2 cellular contexts compared by ENCODE assay signal in genomic region chr6:35165630-35166071, GRCh38.
A peak's percentile ranks its signal among the peaks of the same experiment; 100 is the strongest.
TF ChIP-seq lines count a peak whose summit lies in the region.

No MANE protein-coding gene starts in this region.

TF ChIP-seq in GM12878, 131 proteins besides CTCF, POLR2A, EP300 and RAD21:
- TF ChIP-seq SPI1 (IDR thresholded peaks at IDR 0.05; ENCODE audit: borderline replicate concordance, insufficient read depth, low read depth, low read length) (0 out of 2 replicates have a peak, but pooled peaks have one; percentile 3), YBX1 (IDR thresholded peaks at IDR 0.05) (no peak), CREB1 (IDR thresholded peaks at IDR 0.05; ENCODE audit: low read depth) (peak; percentile 80), TAF1 (IDR thresholded peaks at IDR 0.05; ENCODE audit: borderline replicate concordance, low read depth, low read length) (no peak), CREM (IDR thresholded peaks at IDR 0.05; ENCODE audit: low read depth) (peak; percentile 27; the same call in 1 of the 2 replicates), MEF2A (IDR thresholded peaks at IDR 0.05; ENCODE audit: insufficient read depth, low read depth, low read length) (0 out of 2 replicates have a peak, but pooled peaks have one; percentile 9)
- TF ChIP-seq, protein P1, sequence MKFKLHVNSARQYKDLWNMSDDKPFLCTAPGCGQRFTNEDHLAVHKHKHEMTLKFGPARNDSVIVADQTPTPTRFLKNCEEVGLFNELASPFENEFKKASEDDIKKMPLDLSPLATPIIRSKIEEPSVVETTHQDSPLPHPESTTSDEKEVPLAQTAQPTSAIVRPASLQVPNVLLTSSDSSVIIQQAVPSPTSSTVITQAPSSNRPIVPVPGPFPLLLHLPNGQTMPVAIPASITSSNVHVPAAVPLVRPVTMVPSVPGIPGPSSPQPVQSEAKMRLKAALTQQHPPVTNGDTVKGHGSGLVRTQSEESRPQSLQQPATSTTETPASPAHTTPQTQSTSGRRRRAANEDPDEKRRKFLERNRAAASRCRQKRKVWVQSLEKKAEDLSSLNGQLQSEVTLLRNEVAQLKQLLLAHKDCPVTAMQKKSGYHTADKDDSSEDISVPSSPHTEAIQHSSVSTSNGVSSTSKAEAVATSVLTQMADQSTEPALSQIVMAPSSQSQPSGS (IDR thresholded peaks at IDR 0.05; ENCODE audit: low read length) = 0 out of 2 replicates have a peak, but pooled peaks have one; percentile 28

TF ChIP-seq in HepG2, 621 proteins besides CTCF, POLR2A, EP300 and RAD21 (continues in another document):
- TF ChIP-seq CCDC6 (CRISPR knock-in tag; IDR thresholded peaks at IDR 0.05) (no peak), ZSCAN5A (CRISPR knock-in tag; IDR thresholded peaks at IDR 0.05; ENCODE audit: borderline replicate concordance) (no peak), ZHX1 (CRISPR knock-in tag; IDR thresholded peaks at IDR 0.05; ENCODE audit: low read depth) (no peak), RFXANK (CRISPR knock-in tag; IDR thresholded peaks at IDR 0.05) (no peak), DNMT3B (CRISPR knock-in tag; conservative IDR thresholded peaks at IDR 0.05) (no peak), ZNF724P (CRISPR knock-in tag; IDR thresholded peaks at IDR 0.05; ENCODE audit: borderline replicate concordance) (no peak), CHCHD3 (CRISPR knock-in tag; IDR thresholded peaks at IDR 0.05) (no peak), AHR (CRISPR knock-in tag; IDR thresholded peaks at IDR 0.05) (no peak), ZNF160 (CRISPR knock-in tag; IDR thresholded peaks at IDR 0.05) (no peak), ZEB1 (IDR thresholded peaks at IDR 0.05; ENCODE audit: insufficient replicate concordance, low read depth) (peak; percentile 34), SMAD3 (CRISPR knock-in tag; IDR thresholded peaks at IDR 0.05) (no peak), ZNF253 (CRISPR knock-in tag; IDR thresholded peaks at IDR 0.05; ENCODE audit: borderline replicate concordance) (no peak), HOXA3 (CRISPR knock-in tag; IDR thresholded peaks at IDR 0.05) (peak; percentile 65; the same call in 1 of the 2 replicates), ZBTB21 (CRISPR knock-in tag; IDR thresholded peaks at IDR 0.05) (peak; percentile 71; the same call in 1 of the 2 replicates), AHDC1 (CRISPR knock-in tag; IDR thresholded peaks at IDR 0.05; ENCODE audit: borderline replicate concordance) (peak; percentile 54; the same call in 1 of the 2 replicates), ZNF276 (CRISPR knock-in tag; IDR thresholded peaks at IDR 0.05; ENCODE audit: low read depth) (no peak), CCAR2 (optimal IDR thresholded peaks at IDR 0.05; ENCODE audit: low read depth, low read length) (no peak), PAF1 (CRISPR knock-in tag; IDR thresholded peaks at IDR 0.05) (no peak)
- TF ChIP-seq, protein P2, sequence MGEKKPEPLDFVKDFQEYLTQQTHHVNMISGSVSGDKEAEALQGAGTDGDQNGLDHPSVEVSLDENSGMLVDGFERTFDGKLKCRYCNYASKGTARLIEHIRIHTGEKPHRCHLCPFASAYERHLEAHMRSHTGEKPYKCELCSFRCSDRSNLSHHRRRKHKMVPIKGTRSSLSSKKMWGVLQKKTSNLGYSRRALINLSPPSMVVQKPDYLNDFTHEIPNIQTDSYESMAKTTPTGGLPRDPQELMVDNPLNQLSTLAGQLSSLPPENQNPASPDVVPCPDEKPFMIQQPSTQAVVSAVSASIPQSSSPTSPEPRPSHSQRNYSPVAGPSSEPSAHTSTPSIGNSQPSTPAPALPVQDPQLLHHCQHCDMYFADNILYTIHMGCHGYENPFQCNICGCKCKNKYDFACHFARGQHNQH (CRISPR knock-in tag; IDR thresholded peaks at IDR 0.05) = 0 out of 2 replicates have a peak, but pooled peaks have one; percentile 29
- TF ChIP-seq, protein P3, sequence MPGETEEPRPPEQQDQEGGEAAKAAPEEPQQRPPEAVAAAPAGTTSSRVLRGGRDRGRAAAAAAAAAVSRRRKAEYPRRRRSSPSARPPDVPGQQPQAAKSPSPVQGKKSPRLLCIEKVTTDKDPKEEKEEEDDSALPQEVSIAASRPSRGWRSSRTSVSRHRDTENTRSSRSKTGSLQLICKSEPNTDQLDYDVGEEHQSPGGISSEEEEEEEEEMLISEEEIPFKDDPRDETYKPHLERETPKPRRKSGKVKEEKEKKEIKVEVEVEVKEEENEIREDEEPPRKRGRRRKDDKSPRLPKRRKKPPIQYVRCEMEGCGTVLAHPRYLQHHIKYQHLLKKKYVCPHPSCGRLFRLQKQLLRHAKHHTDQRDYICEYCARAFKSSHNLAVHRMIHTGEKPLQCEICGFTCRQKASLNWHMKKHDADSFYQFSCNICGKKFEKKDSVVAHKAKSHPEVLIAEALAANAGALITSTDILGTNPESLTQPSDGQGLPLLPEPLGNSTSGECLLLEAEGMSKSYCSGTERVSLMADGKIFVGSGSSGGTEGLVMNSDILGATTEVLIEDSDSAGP (CRISPR knock-in tag; IDR thresholded peaks at IDR 0.05; ENCODE audit: borderline replicate concordance) = no peak
- TF ChIP-seq, protein P4, sequence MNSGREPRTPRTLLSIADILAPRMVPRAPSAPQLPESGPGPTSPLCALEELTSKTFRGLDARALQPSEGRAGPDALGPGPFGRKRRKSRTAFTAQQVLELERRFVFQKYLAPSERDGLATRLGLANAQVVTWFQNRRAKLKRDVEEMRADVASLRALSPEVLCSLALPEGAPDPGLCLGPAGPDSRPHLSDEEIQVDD (CRISPR knock-in tag; IDR thresholded peaks at IDR 0.05; ENCODE audit: borderline replicate concordance) = no peak
- TF ChIP-seq, protein P5, sequence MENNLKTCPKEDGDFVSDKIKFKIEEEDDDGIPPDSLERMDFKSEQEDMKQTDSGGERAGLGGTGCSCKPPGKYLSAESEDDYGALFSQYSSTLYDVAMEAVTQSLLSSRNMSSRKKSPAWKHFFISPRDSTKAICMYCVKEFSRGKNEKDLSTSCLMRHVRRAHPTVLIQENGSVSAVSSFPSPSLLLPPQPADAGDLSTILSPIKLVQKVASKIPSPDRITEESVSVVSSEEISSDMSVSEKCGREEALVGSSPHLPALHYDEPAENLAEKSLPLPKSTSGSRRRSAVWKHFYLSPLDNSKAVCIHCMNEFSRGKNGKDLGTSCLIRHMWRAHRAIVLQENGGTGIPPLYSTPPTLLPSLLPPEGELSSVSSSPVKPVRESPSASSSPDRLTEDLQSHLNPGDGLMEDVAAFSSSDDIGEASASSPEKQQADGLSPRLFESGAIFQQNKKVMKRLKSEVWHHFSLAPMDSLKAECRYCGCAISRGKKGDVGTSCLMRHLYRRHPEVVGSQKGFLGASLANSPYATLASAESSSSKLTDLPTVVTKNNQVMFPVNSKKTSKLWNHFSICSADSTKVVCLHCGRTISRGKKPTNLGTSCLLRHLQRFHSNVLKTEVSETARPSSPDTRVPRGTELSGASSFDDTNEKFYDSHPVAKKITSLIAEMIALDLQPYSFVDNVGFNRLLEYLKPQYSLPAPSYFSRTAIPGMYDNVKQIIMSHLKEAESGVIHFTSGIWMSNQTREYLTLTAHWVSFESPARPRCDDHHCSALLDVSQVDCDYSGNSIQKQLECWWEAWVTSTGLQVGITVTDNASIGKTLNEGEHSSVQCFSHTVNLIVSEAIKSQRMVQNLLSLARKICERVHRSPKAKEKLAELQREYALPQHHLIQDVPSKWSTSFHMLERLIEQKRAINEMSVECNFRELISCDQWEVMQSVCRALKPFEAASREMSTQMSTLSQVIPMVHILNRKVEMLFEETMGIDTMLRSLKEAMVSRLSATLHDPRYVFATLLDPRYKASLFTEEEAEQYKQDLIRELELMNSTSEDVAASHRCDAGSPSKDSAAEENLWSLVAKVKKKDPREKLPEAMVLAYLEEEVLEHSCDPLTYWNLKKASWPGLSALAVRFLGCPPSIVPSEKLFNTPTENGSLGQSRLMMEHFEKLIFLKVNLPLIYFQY (CRISPR knock-in tag; IDR thresholded peaks at IDR 0.05; ENCODE audit: borderline replicate concordance) = no peak
- TF ChIP-seq, protein P6, sequence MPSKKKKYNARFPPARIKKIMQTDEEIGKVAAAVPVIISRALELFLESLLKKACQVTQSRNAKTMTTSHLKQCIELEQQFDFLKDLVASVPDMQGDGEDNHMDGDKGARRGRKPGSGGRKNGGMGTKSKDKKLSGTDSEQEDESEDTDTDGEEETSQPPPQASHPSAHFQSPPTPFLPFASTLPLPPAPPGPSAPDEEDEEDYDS (CRISPR knock-in tag; IDR thresholded peaks at IDR 0.05) = no peak
- TF ChIP-seq, protein P7, sequence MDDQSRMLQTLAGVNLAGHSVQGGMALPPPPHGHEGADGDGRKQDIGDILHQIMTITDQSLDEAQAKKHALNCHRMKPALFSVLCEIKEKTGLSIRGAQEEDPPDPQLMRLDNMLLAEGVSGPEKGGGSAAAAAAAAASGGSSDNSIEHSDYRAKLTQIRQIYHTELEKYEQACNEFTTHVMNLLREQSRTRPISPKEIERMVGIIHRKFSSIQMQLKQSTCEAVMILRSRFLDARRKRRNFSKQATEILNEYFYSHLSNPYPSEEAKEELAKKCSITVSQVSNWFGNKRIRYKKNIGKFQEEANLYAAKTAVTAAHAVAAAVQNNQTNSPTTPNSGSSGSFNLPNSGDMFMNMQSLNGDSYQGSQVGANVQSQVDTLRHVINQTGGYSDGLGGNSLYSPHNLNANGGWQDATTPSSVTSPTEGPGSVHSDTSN (CRISPR knock-in tag; IDR thresholded peaks at IDR 0.05; ENCODE audit: borderline replicate concordance) = no peak
